In genomic region chr7:147803151-147803550, GRCh38 we compare ENCODE assay signal across 25 cellular contexts.
"Had no signal": no experiment of that assay in that cellular context is flagged by ENCODE, and none has a peak within 500 bp of the region (broad histone marks: within the 10 kb centered on the region; RNA-seq: fewer than 3 reads in every experiment).

No MANE protein-coding gene starts in this region.

- H3K4me1 ChIP-seq: esophagus squamous epithelium, lower lobe of right lung, right lobe of liver, stomach, thyroid gland, vagina had no signal

- H3K9me3 ChIP-seq: esophagus squamous epithelium, mucosa of descending colon, ovary, right lobe of liver, thyroid gland, vagina had no signal

- H3K27ac ChIP-seq: esophagus squamous epithelium, lower lobe of right lung, ovary, right lobe of liver, stomach, thyroid gland, vagina had no signal

- H3K4me3 ChIP-seq: esophagus squamous epithelium, lower lobe of right lung, mucosa of descending colon, ovary, right lobe of liver, stomach, thyroid gland, vagina had no signal

- H3K36me3 ChIP-seq: esophagus squamous epithelium, lower lobe of right lung, ovary, right lobe of liver, stomach, thyroid gland, vagina had no signal

- DNase-seq: cortex of kidney; effector memory CD8-positive, alpha-beta T cell; erythroblast; esophagus squamous epithelium; head of caudate nucleus; left ventricle myocardium superior; lower lobe of right lung; mucosa of descending colon; naive B cell; occipital lobe; right lobe of liver; stimulated activated CD4-positive, alpha-beta T cell treated with anti-CD3 and anti-CD28 coated beads, Interleukin-2, amount 100 ng/mL, for 24 hours; stimulated activated CD4-positive, alpha-beta T cell treated with anti-CD3 and anti-CD28 coated beads, Interleukin-4, amount 100 ng/mL, for 24 hours; stimulated activated naive CD4-positive, alpha-beta T cell treated with Interleukin-2 at 50 U/mL for 16 hours; stomach; thyroid gland; trophoblast cell had no signal

- H3K27me3 Mint-ChIP-seq: effector memory CD8-positive, alpha-beta T cell; naive B cell; natural killer cell treated with Interleukin-12 subunit alpha and Interleukin-12 subunit beta and Interleukin-15 and Interleukin-18, amount 100 ng/mL, for 72 hours; progenitor cell of endocrine pancreas had no signal

- H3K4me1 Mint-ChIP-seq: naive B cell; stimulated activated effector memory CD8-positive, alpha-beta T cell treated with anti-CD3 and anti-CD28 coated beads, Interleukin-12 subunit alpha, Interleukin-12 subunit beta, amount 100 ng/mL, for 72 hours had no signal

- H3K36me3 Mint-ChIP-seq: naive B cell; natural killer cell treated with Interleukin-12 subunit alpha and Interleukin-12 subunit beta and Interleukin-15 and Interleukin-18, amount 100 ng/mL, for 72 hours; stimulated activated effector memory CD8-positive, alpha-beta T cell treated with anti-CD3 and anti-CD28 coated beads, Interleukin-12 subunit alpha, Interleukin-12 subunit beta, amount 100 ng/mL, for 72 hours had no signal

- H3K27ac Mint-ChIP-seq: effector memory CD8-positive, alpha-beta T cell; naive B cell; natural killer cell treated with Interleukin-12 subunit alpha and Interleukin-12 subunit beta and Interleukin-15 and Interleukin-18, amount 100 ng/mL, for 72 hours; progenitor cell of endocrine pancreas; stimulated activated effector memory CD8-positive, alpha-beta T cell treated with anti-CD3 and anti-CD28 coated beads, Interleukin-12 subunit alpha, Interleukin-12 subunit beta, amount 100 ng/mL, for 72 hours had no signal

- ATAC-seq: effector memory CD8-positive, alpha-beta T cell; left ventricle myocardium superior; mucosa of descending colon; natural killer cell treated with Interleukin-12 subunit alpha and Interleukin-12 subunit beta and Interleukin-15 and Interleukin-18, amount 100 ng/mL, for 72 hours; right lobe of liver; stimulated activated effector memory CD8-positive, alpha-beta T cell treated with anti-CD3 and anti-CD28 coated beads, Interleukin-12 subunit alpha, Interleukin-12 subunit beta, amount 100 ng/mL, for 72 hours had no signal

- H3K4me3 Mint-ChIP-seq: effector memory CD8-positive, alpha-beta T cell; naive B cell; natural killer cell treated with Interleukin-12 subunit alpha and Interleukin-12 subunit beta and Interleukin-15 and Interleukin-18, amount 100 ng/mL, for 72 hours; stimulated activated effector memory CD8-positive, alpha-beta T cell treated with anti-CD3 and anti-CD28 coated beads, Interleukin-12 subunit alpha, Interleukin-12 subunit beta, amount 100 ng/mL, for 72 hours had no signal

- FAIRE-seq: endometrium, frontal cortex, keratinocyte had no signal

- H3K27me3 ChIP-seq: esophagus squamous epithelium, ovary, right lobe of liver, stomach, thyroid gland, vagina had no signal
